In genomic region chr5:157366741-157367684, GRCh38 we compare ENCODE assay signal across 8 cellular contexts.
A peak's percentile ranks its signal among the peaks of the same experiment; 100 is the strongest.
DNase-seq lines count a peak whose midpoint lies in the region; ATAC-seq and TF ChIP-seq lines count a peak whose summit lies in the region.

No MANE protein-coding gene starts in this region.

- H3K79me2 ChIP-seq in hepatocyte: no peaks in the 10 kb centered on the region

- peak overlapping the region; percentile 5 for H2AFZ ChIP-seq in hepatocyte

- H4K20me1 ChIP-seq in hepatocyte (ENCODE audit: insufficient read depth, poor library complexity, severe bottlenecking): no peaks in the 10 kb centered on the region

- H3K4me1 ChIP-seq in hepatocyte (ENCODE audit: insufficient read depth): peaks cover 15% of the 10 kb centered on the region
- H3K4me1 ChIP-seq in testis: peaks cover 11% of the 10 kb centered on the region

- no peaks in the 10 kb centered on the region for H3K9me2 ChIP-seq in hepatocyte (replicated peaks; ENCODE audit: insufficient read depth)

- no peak overlapping the region for H3K4me3 ChIP-seq in hepatocyte
- no peak overlapping the region for H3K4me3 ChIP-seq in testis

- no peak overlapping the region for H3K4me3 Mint-ChIP-seq in activated CD4-positive, alpha-beta T cell treated with anti-CD3 and anti-CD28 coated beads for 36 hours
- no peak overlapping the region for H3K4me3 Mint-ChIP-seq in activated T-helper 17 cell treated with anti-CD3 and anti-CD28 coated beads, Interleukin-2, amount 50 U/mL, for 72 hours

- H3K9me3 ChIP-seq in hepatocyte (ENCODE audit: low read depth) (no peaks in the 10 kb centered on the region), testis (no peaks in the 10 kb centered on the region)

- POLR2A ChIA-PET in activated CD4-positive, alpha-beta T cell treated with anti-CD3 and anti-CD28 coated beads for 36 hours (lab: Charles Lee): no interaction called here

- H3K27ac ChIP-seq in hepatocyte (peak overlapping the region; percentile 30), testis (no peak overlapping the region)

- peak overlapping the region; percentile 39 for H3K27ac Mint-ChIP-seq in activated CD4-positive, alpha-beta T cell treated with anti-CD3 and anti-CD28 coated beads for 36 hours
- H3K27ac Mint-ChIP-seq in activated T-helper 17 cell treated with anti-CD3 and anti-CD28 coated beads, Interleukin-2, amount 50 U/mL, for 72 hours: peak overlapping the region; percentile 63

- TF ChIP-seq POLR2A in testis (IDR thresholded peaks at IDR 0.05): no peak

- CTCF ChIA-PET in activated CD4-positive, alpha-beta T cell treated with anti-CD3 and anti-CD28 coated beads for 36 hours (lab: Charles Lee): no interaction called here

- 48% methylated on average over 7 of the region's 7 CpGs for WGBS in hepatocyte (ENCODE audit: low lambda C conversion rate, missing lambda C conversion rate)
- WGBS in testis, 2 donors: 56 to 64% methylated on average over 7 of the region's 7 CpGs

- H3K36me3 Mint-ChIP-seq in activated CD4-positive, alpha-beta T cell treated with anti-CD3 and anti-CD28 coated beads for 36 hours (ENCODE audit: low read depth): peaks cover 51% of the 10 kb centered on the region
- H3K36me3 Mint-ChIP-seq in activated T-helper 17 cell treated with anti-CD3 and anti-CD28 coated beads, Interleukin-2, amount 50 U/mL, for 72 hours (ENCODE audit: low read depth): peaks cover 100% of the 10 kb centered on the region

- no peaks in the 10 kb centered on the region for H3K9me3 Mint-ChIP-seq in activated CD4-positive, alpha-beta T cell treated with anti-CD3 and anti-CD28 coated beads for 36 hours (ENCODE audit: low read depth)
- H3K9me3 Mint-ChIP-seq in activated T-helper 17 cell treated with anti-CD3 and anti-CD28 coated beads, Interleukin-2, amount 50 U/mL, for 72 hours: no peaks in the 10 kb centered on the region

- H3K4me2 ChIP-seq in hepatocyte: no peak overlapping the region

- peaks cover 13% of the 10 kb centered on the region for H3K4me1 Mint-ChIP-seq in activated CD4-positive, alpha-beta T cell treated with anti-CD3 and anti-CD28 coated beads for 36 hours
- no peaks in the 10 kb centered on the region for H3K4me1 Mint-ChIP-seq in activated T-helper 17 cell treated with anti-CD3 and anti-CD28 coated beads, Interleukin-2, amount 50 U/mL, for 72 hours

- ATAC-seq in activated CD4-positive, alpha-beta T cell treated with anti-CD3 and anti-CD28 coated beads for 36 hours: no peak
- ATAC-seq in activated T-helper 17 cell treated with anti-CD3 and anti-CD28 coated beads, Interleukin-2, amount 50 U/mL, for 72 hours (replicated peaks): no peak
- ATAC-seq in GM18907 (IDR thresholded peaks at IDR 0.05; ENCODE audit: unreplicated experiment): no peak

- H3K36me3 ChIP-seq in hepatocyte (replicated peaks; ENCODE audit: insufficient read depth, low read depth) (no peaks in the 10 kb centered on the region), testis (ENCODE audit: low read depth, missing control alignments) (no peaks in the 10 kb centered on the region)

- H3K27me3 Mint-ChIP-seq in activated CD4-positive, alpha-beta T cell treated with anti-CD3 and anti-CD28 coated beads for 36 hours: no peaks in the 10 kb centered on the region
- H3K27me3 Mint-ChIP-seq in activated T-helper 17 cell treated with anti-CD3 and anti-CD28 coated beads, Interleukin-2, amount 50 U/mL, for 72 hours: no peaks in the 10 kb centered on the region

- no peaks in the 10 kb centered on the region for H3K27me3 ChIP-seq in hepatocyte
- H3K27me3 ChIP-seq in testis: no peaks in the 10 kb centered on the region

- intact Hi-C loops in activated CD4-positive, alpha-beta T cell treated with anti-CD3 and anti-CD28 coated beads for 36 hours (cut with DNase I, micrococcal nuclease): no loop called here
- intact Hi-C loops in testis (cut with DNase I; ENCODE audit: low total_unique reads): no loop called here

- peak; percentile 59 for TF ChIP-seq CTCF in hepatocyte (IDR thresholded peaks at IDR 0.05; ENCODE audit: poor library complexity)
- peak; percentile 15 to 53 (median 35) for TF ChIP-seq CTCF in testis (IDR thresholded peaks at IDR 0.05)

- DNase-seq in activated CD4-positive, alpha-beta T cell treated with anti-CD3 and anti-CD28 coated beads for 36 hours: no peak
- no peak for DNase-seq in activated CD4-positive, alpha-beta T cell treated with anti-CD3 and anti-CD28 coated beads, Interleukin-2, amount 50 U/mL, for 1 hour
- DNase-seq in hepatocyte (ENCODE audit: low spot score): peak; percentile 63
- DNase-seq in testis: peak; percentile 69
- DNase-seq in NOMO-1 treated with dmso at 0.1 percent for 144 hours (lab: John Stamatoyannopoulos, UW; ENCODE audit: unreplicated experiment): no peak
- no peak for DNase-seq in NCI-H128 (lab: John Stamatoyannopoulos, UW; ENCODE audit: unreplicated experiment)

Comparison
In these comparisons a context has a peak if more than half of its experiments do, and no peak if none do; other contexts are left out.
1. DNase-seq: peak in hepatocyte (single experiment) and testis (single experiment); none in activated CD4-positive, alpha-beta T cell treated with anti-CD3 and anti-CD28 coated beads for 36 hours (single experiment), activated CD4-positive, alpha-beta T cell treated with anti-CD3 and anti-CD28 coated beads, Interleukin-2, amount 50 U/mL, for 1 hour (single experiment), NOMO-1 treated with dmso at 0.1 percent for 144 hours (single experiment) and NCI-H128 (single experiment).